1 cellular context compared by ENCODE assay signal in the genomic region with DNA sequence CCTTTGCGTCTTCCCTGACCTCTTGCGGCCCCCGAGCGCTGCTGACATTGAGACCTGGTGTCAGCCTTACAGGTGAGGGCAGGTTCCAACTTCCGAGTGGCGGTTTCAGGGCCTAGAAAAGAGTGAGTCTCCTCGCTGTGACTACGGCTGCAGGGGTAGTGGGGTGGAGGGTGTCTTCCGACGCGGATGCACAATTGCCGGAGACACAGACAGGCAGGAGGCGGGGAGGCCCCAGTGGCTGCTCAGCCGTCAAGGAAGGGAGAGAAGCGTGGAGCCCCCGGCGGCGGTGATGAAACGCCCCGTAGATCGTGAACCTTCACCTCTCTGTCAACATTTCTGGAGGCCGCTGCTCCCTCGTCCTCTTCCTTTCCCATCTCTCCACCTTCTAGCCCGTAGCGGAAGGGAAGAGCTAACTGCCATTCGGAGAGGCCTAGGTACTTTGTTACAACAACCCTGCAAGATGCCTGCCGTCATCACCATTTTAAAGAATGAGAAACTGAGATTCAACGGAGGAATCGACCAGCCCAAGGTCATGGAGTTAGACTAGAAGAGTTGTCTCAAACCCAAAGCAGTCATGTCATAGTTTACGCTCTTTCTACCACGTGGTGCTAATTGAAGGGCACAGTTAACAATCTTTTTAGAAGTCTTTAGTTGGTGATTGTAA.
A peak's percentile ranks its signal among the peaks of the same experiment; 100 is the strongest.
TF ChIP-seq lines count a peak whose summit lies in the region.

No MANE protein-coding gene starts in this region.

TF ChIP-seq in HepG2, 621 proteins besides CTCF, POLR2A, EP300 and RAD21 (continued from another document and continues in another):
- TF ChIP-seq CSRNP2 (CRISPR knock-in tag; conservative IDR thresholded peaks at IDR 0.05; ENCODE audit: low read depth) (no peak), SP2 (CRISPR knock-in tag; IDR thresholded peaks at IDR 0.05) (peak; percentile 58), ZBTB26 (CRISPR knock-in tag; IDR thresholded peaks at IDR 0.05; ENCODE audit: borderline replicate concordance) (no peak; the same call in none of the 2 replicates), PHF21A (CRISPR knock-in tag; IDR thresholded peaks at IDR 0.05) (0 out of 2 replicates have a peak, but pooled peaks have one; percentile 63), ZNF501 (CRISPR knock-in tag; IDR thresholded peaks at IDR 0.05) (peak; percentile 99), NCOA1 (CRISPR knock-in tag; IDR thresholded peaks at IDR 0.05) (peak; percentile 54; the same call in 1 of the 2 replicates), SPEN (CRISPR knock-in tag; IDR thresholded peaks at IDR 0.05; ENCODE audit: low read depth) (peak; percentile 13; the same call in 1 of the 2 replicates), FOXC1 (CRISPR knock-in tag; IDR thresholded peaks at IDR 0.05; ENCODE audit: borderline replicate concordance) (peak; percentile 81), ZSCAN20 (CRISPR knock-in tag; IDR thresholded peaks at IDR 0.05; ENCODE audit: borderline replicate concordance) (no peak), SMAD3 (CRISPR knock-in tag; IDR thresholded peaks at IDR 0.05) (peak; percentile 57; the same call in 1 of the 2 replicates), TOPORS (CRISPR knock-in tag; IDR thresholded peaks at IDR 0.05) (peak; percentile 52; the same call in 1 of the 2 replicates), SP140L (CRISPR knock-in tag; IDR thresholded peaks at IDR 0.05; ENCODE audit: borderline replicate concordance) (0 out of 2 replicates have a peak, but pooled peaks have one; percentile 40), NRL (CRISPR knock-in tag; IDR thresholded peaks at IDR 0.05; ENCODE audit: borderline replicate concordance) (peak; percentile 93), PATZ1 (CRISPR knock-in tag; IDR thresholded peaks at IDR 0.05) (peak; percentile 82), KDM5B (CRISPR knock-in tag; IDR thresholded peaks at IDR 0.05; ENCODE audit: borderline replicate concordance) (peak; percentile 72; the same call in 1 of the 2 replicates), ZNF83 (CRISPR knock-in tag; IDR thresholded peaks at IDR 0.05; ENCODE audit: borderline replicate concordance) (peak; percentile 34; the same call in 1 of the 2 replicates), SRY (CRISPR knock-in tag; IDR thresholded peaks at IDR 0.05) (0 out of 2 replicates have a peak, but pooled peaks have one; percentile 63), CENPT (CRISPR knock-in tag; IDR thresholded peaks at IDR 0.05; ENCODE audit: low read depth) (no peak), GLMP (CRISPR knock-in tag; IDR thresholded peaks at IDR 0.05; ENCODE audit: borderline replicate concordance) (no peak), SMAD9 (CRISPR knock-in tag; IDR thresholded peaks at IDR 0.05) (peak; percentile 25; the same call in 1 of the 2 replicates), KLF12 (CRISPR knock-in tag; IDR thresholded peaks at IDR 0.05; ENCODE audit: borderline replicate concordance) (no peak), SNAPC2 (CRISPR knock-in tag; IDR thresholded peaks at IDR 0.05) (no peak; the same call in 1 of the 2 replicates), ZNF253 (CRISPR knock-in tag; IDR thresholded peaks at IDR 0.05; ENCODE audit: borderline replicate concordance) (peak; percentile 73), NR2C2 (CRISPR knock-in tag; IDR thresholded peaks at IDR 0.05; ENCODE audit: borderline replicate concordance) (peak; percentile 91), MIER3 (CRISPR knock-in tag; IDR thresholded peaks at IDR 0.05; ENCODE audit: borderline replicate concordance) (peak; percentile 38; the same call in 1 of the 2 replicates), ZBTB3 (CRISPR knock-in tag; IDR thresholded peaks at IDR 0.05; ENCODE audit: borderline replicate concordance, low read depth) (peak; percentile 44; the same call in 1 of the 2 replicates), PREB (CRISPR knock-in tag; IDR thresholded peaks at IDR 0.05) (no peak), RAD51 (IDR thresholded peaks at IDR 0.05; ENCODE audit: borderline replicate concordance) (no peak), ZNF234 (CRISPR knock-in tag; conservative IDR thresholded peaks at IDR 0.05) (no peak), NR2F6 (IDR thresholded peaks at IDR 0.05) (peak; percentile 84), NR2F6 (CRISPR knock-in tag; IDR thresholded peaks at IDR 0.05) (peak; percentile 89), ZNF678 (CRISPR knock-in tag; IDR thresholded peaks at IDR 0.05) (peak; percentile 78; the same call in 1 of the 2 replicates), ZNF781 (CRISPR knock-in tag; IDR thresholded peaks at IDR 0.05; ENCODE audit: borderline replicate concordance, not compliant biosample characterization) (peak; percentile 57), TARDBP (CRISPR knock-in tag; IDR thresholded peaks at IDR 0.05) (peak; percentile 64), NONO (IDR thresholded peaks at IDR 0.05) (no peak), NONO (CRISPR knock-in tag; conservative IDR thresholded peaks at IDR 0.05) (no peak; the same call in 1 of the 2 replicates), SNAPC4 (CRISPR knock-in tag; IDR thresholded peaks at IDR 0.05) (peak; percentile 3; the same call in 1 of the 2 replicates)
- TF ChIP-seq, protein P1, sequence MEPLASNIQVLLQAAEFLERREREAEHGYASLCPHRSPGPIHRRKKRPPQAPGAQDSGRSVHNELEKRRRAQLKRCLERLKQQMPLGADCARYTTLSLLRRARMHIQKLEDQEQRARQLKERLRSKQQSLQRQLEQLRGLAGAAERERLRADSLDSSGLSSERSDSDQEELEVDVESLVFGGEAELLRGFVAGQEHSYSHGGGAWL (CRISPR knock-in tag; IDR thresholded peaks at IDR 0.05), result peak; percentile 22; the same call in 1 of the 2 replicates
- TF ChIP-seq, protein P2, sequence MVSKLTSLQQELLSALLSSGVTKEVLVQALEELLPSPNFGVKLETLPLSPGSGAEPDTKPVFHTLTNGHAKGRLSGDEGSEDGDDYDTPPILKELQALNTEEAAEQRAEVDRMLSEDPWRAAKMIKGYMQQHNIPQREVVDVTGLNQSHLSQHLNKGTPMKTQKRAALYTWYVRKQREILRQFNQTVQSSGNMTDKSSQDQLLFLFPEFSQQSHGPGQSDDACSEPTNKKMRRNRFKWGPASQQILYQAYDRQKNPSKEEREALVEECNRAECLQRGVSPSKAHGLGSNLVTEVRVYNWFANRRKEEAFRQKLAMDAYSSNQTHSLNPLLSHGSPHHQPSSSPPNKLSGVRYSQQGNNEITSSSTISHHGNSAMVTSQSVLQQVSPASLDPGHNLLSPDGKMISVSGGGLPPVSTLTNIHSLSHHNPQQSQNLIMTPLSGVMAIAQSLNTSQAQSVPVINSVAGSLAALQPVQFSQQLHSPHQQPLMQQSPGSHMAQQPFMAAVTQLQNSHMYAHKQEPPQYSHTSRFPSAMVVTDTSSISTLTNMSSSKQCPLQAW (CRISPR knock-in tag; IDR thresholded peaks at IDR 0.05), result peak; percentile 82
- TF ChIP-seq, protein P3, sequence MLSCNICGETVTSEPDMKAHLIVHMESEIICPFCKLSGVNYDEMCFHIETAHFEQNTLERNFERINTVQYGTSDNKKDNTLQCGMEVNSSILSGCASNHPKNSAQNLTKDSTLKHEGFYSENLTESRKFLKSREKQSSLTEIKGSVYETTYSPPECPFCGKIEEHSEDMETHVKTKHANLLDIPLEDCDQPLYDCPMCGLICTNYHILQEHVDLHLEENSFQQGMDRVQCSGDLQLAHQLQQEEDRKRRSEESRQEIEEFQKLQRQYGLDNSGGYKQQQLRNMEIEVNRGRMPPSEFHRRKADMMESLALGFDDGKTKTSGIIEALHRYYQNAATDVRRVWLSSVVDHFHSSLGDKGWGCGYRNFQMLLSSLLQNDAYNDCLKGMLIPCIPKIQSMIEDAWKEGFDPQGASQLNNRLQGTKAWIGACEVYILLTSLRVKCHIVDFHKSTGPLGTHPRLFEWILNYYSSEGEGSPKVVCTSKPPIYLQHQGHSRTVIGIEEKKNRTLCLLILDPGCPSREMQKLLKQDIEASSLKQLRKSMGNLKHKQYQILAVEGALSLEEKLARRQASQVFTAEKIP (CRISPR knock-in tag; IDR thresholded peaks at IDR 0.05; ENCODE audit: borderline replicate concordance), result no peak
